9 cellular contexts compared by ENCODE assay signal in the genomic region with DNA sequence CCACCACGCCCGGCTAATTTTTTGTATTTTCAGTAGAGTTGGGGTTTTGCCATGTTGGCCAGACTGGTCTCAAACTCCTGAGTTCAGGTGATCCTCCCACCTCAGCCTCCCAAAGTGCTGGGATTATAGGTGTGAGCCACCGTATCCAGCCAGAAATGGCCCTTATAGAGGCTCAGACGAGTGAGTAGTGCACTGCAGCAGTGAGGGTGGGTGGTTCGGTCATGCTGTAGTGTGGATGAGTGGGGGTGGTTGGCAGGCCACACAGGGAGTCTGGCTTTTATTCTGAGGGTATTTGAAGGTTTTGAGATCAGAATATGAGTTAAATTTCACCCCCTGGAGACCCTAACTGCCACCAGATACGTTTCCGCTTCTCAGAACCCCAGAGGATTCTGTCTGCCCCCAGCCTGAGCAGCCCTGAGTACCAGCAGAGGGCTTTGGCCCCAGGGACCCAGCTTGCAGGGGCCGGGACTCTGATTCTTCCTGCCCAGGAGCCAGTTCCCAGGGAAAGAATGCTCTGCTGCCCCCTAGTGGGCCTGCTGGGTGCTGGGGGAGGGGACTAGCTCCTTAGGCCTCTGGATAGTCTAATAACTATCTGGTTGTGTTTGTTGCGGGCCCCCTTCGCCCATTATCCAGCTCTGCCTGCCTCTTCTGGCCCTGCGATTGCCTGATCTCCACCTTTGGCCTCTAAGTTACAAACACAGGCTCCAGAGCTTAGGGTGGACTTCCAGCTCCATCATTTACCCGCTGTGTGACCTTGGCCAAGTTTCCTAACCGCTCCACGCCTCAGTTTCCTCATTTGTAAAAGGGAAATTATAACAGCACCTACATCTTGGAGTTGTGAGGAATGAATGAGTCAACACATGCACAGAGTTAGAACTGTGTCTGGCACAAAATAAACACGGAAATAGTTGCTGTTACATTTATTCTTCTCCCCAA. TPM values are rescaled to one million over a fixed set of nuclear protein-coding genes. Genes with fewer than 3 reads are reported as not detected.
DNase-seq lines count a peak whose midpoint lies in the region; ATAC-seq, FAIRE-seq and TF ChIP-seq lines count a peak whose summit lies in the region.
"Had no signal": no experiment of that assay in that cellular context is flagged by ENCODE, and none has a peak within 500 bp of the region (broad histone marks: within the 10 kb centered on the region; RNA-seq: fewer than 3 reads in every experiment).

No MANE protein-coding gene starts in this region.

- H3K9me3 Mint-ChIP-seq in nephron = no peaks in the 10 kb centered on the region
- H3K9me3 Mint-ChIP-seq in stimulated activated naive B cell treated with anti-CD40 and anti-IgM and Interleukin-4, amounts not matched to agents 10 μg/mL and 1 μg/mL and 100 μg/mL, for 72 hours = no peaks in the 10 kb centered on the region

- ATAC-seq in stimulated activated naive B cell treated with anti-CD40 and anti-IgM and Interleukin-4, amounts not matched to agents 10 μg/mL and 1 μg/mL and 100 μg/mL, for 72 hours (replicated peaks) = peak; percentile 64 to 65

- H3K27ac ChIP-seq in 22Rv1 = peak overlapping the region; percentile 87

- DNase-seq in GM18507 (ENCODE audit: extremely low spot score, insufficient read length, low read depth) (peak; percentile 73), LHCN-M2 (ENCODE audit: low read depth) (peak; percentile 82), RPMI7951 (ENCODE audit: low read depth) (peak; percentile 75), activated T-helper 1 cell treated with Interleukin-2 at 50 U/mL for 16 hours (ENCODE audit: low read depth) (peak; percentile 89), fibroblast of gingiva (ENCODE audit: low read depth) (peak; percentile 73)
- DNase-seq in stimulated activated naive B cell treated with anti-CD40 and anti-IgM and Interleukin-4, amounts not matched to agents 10 μg/mL and 1 μg/mL and 100 μg/mL, for 72 hours = peak; percentile 83

- H3K4me1 Mint-ChIP-seq in nephron = peaks cover 18% of the 10 kb centered on the region
- peaks cover 32 to 36% of the 10 kb centered on the region in 2 donors for H3K4me1 Mint-ChIP-seq in stimulated activated naive B cell treated with anti-CD40 and anti-IgM and Interleukin-4, amounts not matched to agents 10 μg/mL and 1 μg/mL and 100 μg/mL, for 72 hours

- H3K27me3 Mint-ChIP-seq in nephron (ENCODE audit: low read depth) = no peaks in the 10 kb centered on the region
- H3K27me3 Mint-ChIP-seq in stimulated activated naive B cell treated with anti-CD40 and anti-IgM and Interleukin-4, amounts not matched to agents 10 μg/mL and 1 μg/mL and 100 μg/mL, for 72 hours = no peaks in the 10 kb centered on the region

- peak; percentile 93 for TF ChIP-seq CTCF in 22Rv1 (IDR thresholded peaks at IDR 0.05)
- peak; percentile 94 to 96 (median 95) for TF ChIP-seq CTCF in nephron (IDR thresholded peaks at IDR 0.05; ENCODE audit: unreplicated experiment in 3 of 3)

- H3K4me3 Mint-ChIP-seq in nephron = peak overlapping the region; percentile 82 to 86 (median 83)
- H3K4me3 Mint-ChIP-seq in stimulated activated naive B cell treated with anti-CD40 and anti-IgM and Interleukin-4, amounts not matched to agents 10 μg/mL and 1 μg/mL and 100 μg/mL, for 72 hours = peak overlapping the region; percentile 39 to 91

- H3K36me3 Mint-ChIP-seq in nephron (ENCODE audit: low read depth) = peaks cover 16% of the 10 kb centered on the region
- peaks cover 16 to 18% of the 10 kb centered on the region in 2 donors for H3K36me3 Mint-ChIP-seq in stimulated activated naive B cell treated with anti-CD40 and anti-IgM and Interleukin-4, amounts not matched to agents 10 μg/mL and 1 μg/mL and 100 μg/mL, for 72 hours

- H3K27ac Mint-ChIP-seq in nephron = peak overlapping the region; percentile 64 to 87 (median 65)
- H3K27ac Mint-ChIP-seq in stimulated activated naive B cell treated with anti-CD40 and anti-IgM and Interleukin-4, amounts not matched to agents 10 μg/mL and 1 μg/mL and 100 μg/mL, for 72 hours = peak overlapping the region; percentile 80

- FAIRE-seq in GM18507 (lab: Jason Lieb, UNC) = peak; percentile 76
- FAIRE-seq: G401.6 had no signal

RNA-seq across cellular contexts. Expression of gene ZNF771, which starts 2.0 kb away (rescaled TPM):
- 19.7 and 19.9 TPM in 2 replicates for total RNA-seq in LHCN-M2 (2014; rRNA removed)
- polyA plus RNA-seq in LHCN-M2 (2012) = 8.5 TPM
- 8.1 and 10.9 TPM in 2 replicates for total RNA-seq in RPMI7951 (2014; rRNA removed; shearing (Covaris generic))

RNA-seq across cellular contexts. Expression of gene ZNF48, which starts 14.2 kb away (rescaled TPM):
- 8.8 and 10.3 TPM in 2 replicates for total RNA-seq in LHCN-M2 (2014; rRNA removed)
- polyA plus RNA-seq in LHCN-M2 (2012) = 5.5 TPM
- total RNA-seq in RPMI7951 (2014; rRNA removed; shearing (Covaris generic)) = 3.4 and 5.2 TPM in 2 replicates

RNA-seq across cellular contexts. Expression of gene DCTPP1, which starts 20.4 kb away (rescaled TPM):
- 31.7 and 33.6 TPM in 2 replicates for total RNA-seq in LHCN-M2 (2014; rRNA removed)
- polyA plus RNA-seq in LHCN-M2 (2012) = 40.3 TPM
- 26.8 and 32.2 TPM in 2 replicates for total RNA-seq in RPMI7951 (2014; rRNA removed; shearing (Covaris generic))

RNA-seq across cellular contexts. Expression of gene SEPTIN1, which starts 27.0 kb away (rescaled TPM):
- 0.17 TPM in 1 of 2 replicates, not detected in the other for total RNA-seq in LHCN-M2 (2014; rRNA removed)
- polyA plus RNA-seq in LHCN-M2 (2012) = 3.0 TPM
- total RNA-seq in RPMI7951 (2014; rRNA removed; shearing (Covaris generic)) = not detected in 2 replicates

RNA-seq across cellular contexts. Expression of gene MYL11, which starts 34.8 kb away (rescaled TPM):
- total RNA-seq in LHCN-M2 (2014; rRNA removed) = 7.2 TPM in 1 of 2 replicates, not detected in the other
- 4.3 TPM for polyA plus RNA-seq in LHCN-M2 (2012)
- total RNA-seq in RPMI7951 (2014; rRNA removed; shearing (Covaris generic)) = not detected in 2 replicates

Comparison
In these comparisons a context has a peak if more than half of its experiments do, and no peak if none do; other contexts are left out.
1. Peak in every context shown above with its lines: DNase-seq, ATAC-seq and H3K27ac ChIP-seq.